ENCODE assay signal across 7 cellular contexts in the genomic region with DNA sequence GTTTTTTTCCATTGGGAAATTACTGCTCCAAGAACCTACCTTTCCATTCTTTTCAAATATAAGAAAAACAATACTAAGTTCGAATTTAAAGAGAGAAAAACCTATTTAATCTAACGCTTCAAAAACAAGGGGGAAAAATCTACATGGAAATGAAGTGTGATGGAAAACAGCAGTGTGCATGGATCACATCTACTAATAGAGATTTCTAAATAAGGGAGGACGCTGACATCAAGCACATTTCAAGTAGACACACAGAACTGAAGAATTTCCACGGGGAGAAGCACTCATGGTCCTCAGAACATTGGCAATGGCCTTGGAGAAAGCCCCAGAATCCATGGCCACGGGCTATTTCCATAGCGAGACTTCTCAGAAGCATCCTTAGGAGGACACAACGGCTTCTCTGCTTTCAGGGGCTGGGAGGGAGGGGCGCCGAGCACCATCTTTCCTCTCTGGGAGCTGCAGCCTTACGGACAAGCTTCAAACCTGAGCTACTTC. TPM values are rescaled to one million over a fixed set of nuclear protein-coding genes. Genes with fewer than 3 reads are reported as not detected.
DNase-seq lines count a peak whose midpoint lies in the region; ATAC-seq and TF ChIP-seq lines count a peak whose summit lies in the region.

No MANE protein-coding gene starts in this region.

- intact Hi-C loops in left colon (cut with DNase I, micrococcal nuclease) = no loop called here

- no peak overlapping the region for H2BK120ac ChIP-seq in H9 (ENCODE audit: low read depth, low read length, poor library complexity, severe bottlenecking)

- H3K27ac Mint-ChIP-seq in H9 = peak overlapping the region; percentile 88 to 98 (median 98); a peak in 6 of 7 replicates

- H3K79me2 ChIP-seq in H9 (ENCODE audit: insufficient read depth, low read length) = no peaks in the 10 kb centered on the region; the same call in 1 of the 2 replicates

- H3K56ac ChIP-seq in H9 (ENCODE audit: insufficient read length, low read depth, low read length) = no peak overlapping the region

- H3K23me2 ChIP-seq in H9 (ENCODE audit: insufficient read length, low read depth, low read length, poor library complexity, severe bottlenecking) = no peaks in the 10 kb centered on the region

- TF ChIP-seq CTCF in H9 (conservative IDR thresholded peaks at IDR 0.05) = no peak

- peaks cover 23% of the 10 kb centered on the region for H3K36me3 ChIP-seq in SK-N-MC (ENCODE audit: insufficient read depth, low read length)

- no peak overlapping the region for H2BK12ac ChIP-seq in H9 (ENCODE audit: insufficient read length, low read depth, low read length)

- H2BK5ac ChIP-seq in H9 (ENCODE audit: insufficient read length, low read length) = no peak overlapping the region

- no peak overlapping the region for H3K23ac ChIP-seq in H9 (ENCODE audit: insufficient read length, low read depth, low read length)

- ATAC-seq in left colon = no peak

- H3K4me3 ChIP-seq in SK-N-MC (peak overlapping the region; percentile 84), skin epidermis (peak overlapping the region; percentile 48 to 82 (median 74))

- H3K79me1 ChIP-seq in H9 (ENCODE audit: insufficient read depth, low read depth, low read length, poor library complexity, severe bottlenecking) = no peaks in the 10 kb centered on the region

- no peaks in the 10 kb centered on the region; the same call in 1 of the 2 replicates for H3K4me1 ChIP-seq in H9 (ENCODE audit: insufficient read depth, low read length)

- H3K9ac ChIP-seq in H9 (ENCODE audit: extremely low read depth, insufficient read length, low read length) (peak overlapping the region; percentile 69), SK-N-MC (ENCODE audit: insufficient read length) (peak overlapping the region; percentile 87)

- peaks cover 5% of the 10 kb centered on the region; the same call in 1 of the 2 replicates for H3K27me3 ChIP-seq in H9 (ENCODE audit: insufficient read depth, low read length)

- H4K8ac ChIP-seq in H9 (replicated peaks; ENCODE audit: insufficient read length, low read depth, low read length) = no peak overlapping the region

- WGBS in H9 (ENCODE audit: extremely low coverage, insufficient read length, low lambda C conversion rate) = no CpG with 5 or more reads among the region's 10 CpGs

- H3K4me1 Mint-ChIP-seq in H9 = peaks cover 36 to 39% of the 10 kb centered on the region in 2 experiments

- H3K27ac ChIP-seq in H9 (ENCODE audit: insufficient read length, low read depth, low read length) (no peak overlapping the region), SK-N-MC (peak overlapping the region; percentile 93), skin epidermis (peak overlapping the region; percentile 93 to 100 (median 99))

- no peak overlapping the region for H2BK15ac ChIP-seq in H9 (ENCODE audit: low read depth, low read length)

- peaks cover 12% of the 10 kb centered on the region in 2 experiments for H3K9me3 Mint-ChIP-seq in H9

- DNase-seq in H9 (peak; percentile 81), SK-N-MC (ENCODE audit: low read depth, low spot score) (no peak), glomerular endothelial cell (ENCODE audit: extremely low read depth, low read depth, low spot score) (peak; percentile 12), left colon (no peak), GDM1 (lab: John Stamatoyannopoulos, UW) (no peak), middle frontal gyrus (ENCODE audit: extremely low spot score, low spot score) (no peak)

- peaks cover 36% of the 10 kb centered on the region for H3K27me3 Mint-ChIP-seq in H9 (ENCODE audit: low read depth)

- no peak overlapping the region for H4K91ac ChIP-seq in H9 (ENCODE audit: insufficient read length, low read depth, low read length)

- no peak overlapping the region for H3K4ac ChIP-seq in H9 (ENCODE audit: low read depth, low read length)

- peak overlapping the region; percentile 74 for H3K4me2 ChIP-seq in H9 (ENCODE audit: insufficient read depth, insufficient read length, low read length)

- H3K36me3 Mint-ChIP-seq in H9 (ENCODE audit: insufficient read depth in 1 of 3, low read depth in 3 of 3) = peaks cover 17 to 34% (median 25%) of the 10 kb centered on the region in 3 experiments

- H3K4me3 Mint-ChIP-seq in H9 = peak overlapping the region; percentile 90

- H3K14ac ChIP-seq in H9 (ENCODE audit: insufficient read depth, low read length) = peak overlapping the region; percentile 99

- H2BK20ac ChIP-seq in H9 (ENCODE audit: low read depth, low read length, poor library complexity, severe bottlenecking) = no peak overlapping the region

- H3K18ac ChIP-seq in H9 (ENCODE audit: insufficient read length, low read depth, low read length) = no peak overlapping the region

- no peak overlapping the region for H2AFZ ChIP-seq in H9 (ENCODE audit: low read length)

- no peak overlapping the region for H4K5ac ChIP-seq in H9 (ENCODE audit: insufficient read length, low read depth, low read length)

- no peaks in the 10 kb centered on the region for H3K9me3 ChIP-seq in H9 (ENCODE audit: control insufficient read depth, low read depth, low read length)
- H3K9me3 ChIP-seq in SK-N-MC (ENCODE audit: low read depth, low read length) = peaks cover 4% of the 10 kb centered on the region; the same call in 1 of the 2 replicates

- H4K20me1 ChIP-seq in H9 (ENCODE audit: control insufficient read depth, insufficient read depth, insufficient read length) = no peaks in the 10 kb centered on the region

- H3T11ph ChIP-seq in H9 (ENCODE audit: low read length) = no peak overlapping the region

- H2AK5ac ChIP-seq in H9 (ENCODE audit: insufficient read length, low read length) = no peak overlapping the region

RNA-seq across cellular contexts. Expression of a gene that starts 1.1 kb away (rescaled TPM):
- total RNA-seq in H9 (2021) = 37.2 and 37.6 TPM in 2 replicates
- total RNA-seq in glomerular endothelial cell = 33.1 and 46.3 TPM in 2 replicates
- total RNA-seq in left colon = 10 to 100 TPM; 41.2 to 43.1 TPM

Comparison
In these comparisons a context has a peak if more than half of its experiments do, and no peak if none do; other contexts are left out.
1. DNase-seq: peak in H9 (single experiment) and glomerular endothelial cell (single experiment); none in SK-N-MC (single experiment), left colon (0 of 2), GDM1 (single experiment) and middle frontal gyrus (single experiment).